In genomic region chr10:110051487-110051886, GRCh38 we compare ENCODE assay signal across 1 cellular context.
TF ChIP-seq lines count a peak whose summit lies in the region.

No MANE protein-coding gene starts in this region.

TF ChIP-seq in WTC11, 78 proteins besides CTCF, POLR2A, EP300 and RAD21 (continued from another document):
- TF ChIP-seq, protein P1, sequence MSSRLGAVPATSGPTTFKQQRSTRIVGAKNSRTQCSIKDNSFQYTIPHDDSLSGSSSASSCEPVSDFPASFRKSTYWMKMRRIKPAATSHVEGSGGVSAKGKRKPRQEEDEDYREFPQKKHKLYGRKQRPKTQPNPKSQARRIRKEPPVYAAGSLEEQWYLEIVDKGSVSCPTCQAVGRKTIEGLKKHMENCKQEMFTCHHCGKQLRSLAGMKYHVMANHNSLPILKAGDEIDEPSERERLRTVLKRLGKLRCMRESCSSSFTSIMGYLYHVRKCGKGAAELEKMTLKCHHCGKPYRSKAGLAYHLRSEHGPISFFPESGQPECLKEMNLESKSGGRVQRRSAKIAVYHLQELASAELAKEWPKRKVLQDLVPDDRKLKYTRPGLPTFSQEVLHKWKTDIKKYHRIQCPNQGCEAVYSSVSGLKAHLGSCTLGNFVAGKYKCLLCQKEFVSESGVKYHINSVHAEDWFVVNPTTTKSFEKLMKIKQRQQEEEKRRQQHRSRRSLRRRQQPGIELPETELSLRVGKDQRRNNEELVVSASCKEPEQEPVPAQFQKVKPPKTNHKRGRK (CRISPR knock-in tag; IDR thresholded peaks at IDR 0.05; ENCODE audit: borderline replicate concordance): no peak
- TF ChIP-seq OVOL2 (CRISPR knock-in tag; IDR thresholded peaks at IDR 0.05; ENCODE audit: borderline replicate concordance) (no peak), NR1H2 (CRISPR knock-in tag; IDR thresholded peaks at IDR 0.05) (no peak), KAT7 (CRISPR knock-in tag; IDR thresholded peaks at IDR 0.05; ENCODE audit: borderline replicate concordance) (no peak), AFF4 (CRISPR knock-in tag; IDR thresholded peaks at IDR 0.05; ENCODE audit: borderline replicate concordance) (no peak), RELA (CRISPR knock-in tag; IDR thresholded peaks at IDR 0.05; ENCODE audit: borderline replicate concordance) (no peak), SP1 (CRISPR knock-in tag; conservative IDR thresholded peaks at IDR 0.05) (no peak), IRF2 (CRISPR knock-in tag; IDR thresholded peaks at IDR 0.05; ENCODE audit: borderline replicate concordance, low read depth) (no peak), CBFB (CRISPR knock-in tag; IDR thresholded peaks at IDR 0.05; ENCODE audit: low read depth) (no peak), ATF1 (CRISPR knock-in tag; IDR thresholded peaks at IDR 0.05) (no peak), ZBTB43 (CRISPR knock-in tag; IDR thresholded peaks at IDR 0.05) (no peak), CREM (CRISPR knock-in tag; IDR thresholded peaks at IDR 0.05) (no peak), ZNF317 (CRISPR knock-in tag; IDR thresholded peaks at IDR 0.05; ENCODE audit: borderline replicate concordance, low read depth) (no peak), SMAD3 (CRISPR knock-in tag; IDR thresholded peaks at IDR 0.05; ENCODE audit: borderline replicate concordance) (no peak), NFE2L1 (CRISPR knock-in tag; IDR thresholded peaks at IDR 0.05) (no peak)
- TF ChIP-seq, protein P2, sequence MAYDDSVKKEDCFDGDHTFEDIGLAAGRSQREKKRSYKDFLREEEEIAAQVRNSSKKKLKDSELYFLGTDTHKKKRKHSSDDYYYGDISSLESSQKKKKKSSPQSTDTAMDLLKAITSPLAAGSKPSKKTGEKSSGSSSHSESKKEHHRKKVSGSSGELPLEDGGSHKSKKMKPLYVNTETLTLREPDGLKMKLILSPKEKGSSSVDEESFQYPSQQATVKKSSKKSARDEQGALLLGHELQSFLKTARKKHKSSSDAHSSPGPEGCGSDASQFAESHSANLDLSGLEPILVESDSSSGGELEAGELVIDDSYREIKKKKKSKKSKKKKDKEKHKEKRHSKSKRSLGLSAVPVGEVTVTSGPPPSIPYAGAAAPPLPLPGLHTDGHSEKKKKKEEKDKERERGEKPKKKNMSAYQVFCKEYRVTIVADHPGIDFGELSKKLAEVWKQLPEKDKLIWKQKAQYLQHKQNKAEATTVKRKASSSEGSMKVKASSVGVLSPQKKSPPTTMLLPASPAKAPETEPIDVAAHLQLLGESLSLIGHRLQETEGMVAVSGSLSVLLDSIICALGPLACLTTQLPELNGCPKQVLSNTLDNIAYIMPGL (CRISPR knock-in tag; IDR thresholded peaks at IDR 0.05): no peak
- TF ChIP-seq, protein P3, sequence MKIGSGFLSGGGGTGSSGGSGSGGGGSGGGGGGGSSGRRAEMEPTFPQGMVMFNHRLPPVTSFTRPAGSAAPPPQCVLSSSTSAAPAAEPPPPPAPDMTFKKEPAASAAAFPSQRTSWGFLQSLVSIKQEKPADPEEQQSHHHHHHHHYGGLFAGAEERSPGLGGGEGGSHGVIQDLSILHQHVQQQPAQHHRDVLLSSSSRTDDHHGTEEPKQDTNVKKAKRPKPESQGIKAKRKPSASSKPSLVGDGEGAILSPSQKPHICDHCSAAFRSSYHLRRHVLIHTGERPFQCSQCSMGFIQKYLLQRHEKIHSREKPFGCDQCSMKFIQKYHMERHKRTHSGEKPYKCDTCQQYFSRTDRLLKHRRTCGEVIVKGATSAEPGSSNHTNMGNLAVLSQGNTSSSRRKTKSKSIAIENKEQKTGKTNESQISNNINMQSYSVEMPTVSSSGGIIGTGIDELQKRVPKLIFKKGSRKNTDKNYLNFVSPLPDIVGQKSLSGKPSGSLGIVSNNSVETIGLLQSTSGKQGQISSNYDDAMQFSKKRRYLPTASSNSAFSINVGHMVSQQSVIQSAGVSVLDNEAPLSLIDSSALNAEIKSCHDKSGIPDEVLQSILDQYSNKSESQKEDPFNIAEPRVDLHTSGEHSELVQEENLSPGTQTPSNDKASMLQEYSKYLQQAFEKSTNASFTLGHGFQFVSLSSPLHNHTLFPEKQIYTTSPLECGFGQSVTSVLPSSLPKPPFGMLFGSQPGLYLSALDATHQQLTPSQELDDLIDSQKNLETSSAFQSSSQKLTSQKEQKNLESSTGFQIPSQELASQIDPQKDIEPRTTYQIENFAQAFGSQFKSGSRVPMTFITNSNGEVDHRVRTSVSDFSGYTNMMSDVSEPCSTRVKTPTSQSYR (CRISPR knock-in tag; IDR thresholded peaks at IDR 0.05): no peak
- TF ChIP-seq, protein P4, sequence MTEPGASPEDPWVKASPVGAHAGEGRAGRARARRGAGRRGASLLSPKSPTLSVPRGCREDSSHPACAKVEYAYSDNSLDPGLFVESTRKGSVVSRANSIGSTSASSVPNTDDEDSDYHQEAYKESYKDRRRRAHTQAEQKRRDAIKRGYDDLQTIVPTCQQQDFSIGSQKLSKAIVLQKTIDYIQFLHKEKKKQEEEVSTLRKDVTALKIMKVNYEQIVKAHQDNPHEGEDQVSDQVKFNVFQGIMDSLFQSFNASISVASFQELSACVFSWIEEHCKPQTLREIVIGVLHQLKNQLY (CRISPR knock-in tag; IDR thresholded peaks at IDR 0.05): no peak
